In genomic region chr16:46775214-46775613, GRCh38 we compare ENCODE assay signal across 1 cellular context.
TF ChIP-seq lines count a peak whose summit lies in the region.

No MANE protein-coding gene starts in this region.

TF ChIP-seq in IMR-90, 13 proteins besides CTCF, POLR2A, EP300 and RAD21 (continued from another document):
- TF ChIP-seq MAFK (IDR thresholded peaks at IDR 0.05; ENCODE audit: low read depth, low read length), result no peak
